8 cellular contexts compared by ENCODE assay signal in the genomic region with DNA sequence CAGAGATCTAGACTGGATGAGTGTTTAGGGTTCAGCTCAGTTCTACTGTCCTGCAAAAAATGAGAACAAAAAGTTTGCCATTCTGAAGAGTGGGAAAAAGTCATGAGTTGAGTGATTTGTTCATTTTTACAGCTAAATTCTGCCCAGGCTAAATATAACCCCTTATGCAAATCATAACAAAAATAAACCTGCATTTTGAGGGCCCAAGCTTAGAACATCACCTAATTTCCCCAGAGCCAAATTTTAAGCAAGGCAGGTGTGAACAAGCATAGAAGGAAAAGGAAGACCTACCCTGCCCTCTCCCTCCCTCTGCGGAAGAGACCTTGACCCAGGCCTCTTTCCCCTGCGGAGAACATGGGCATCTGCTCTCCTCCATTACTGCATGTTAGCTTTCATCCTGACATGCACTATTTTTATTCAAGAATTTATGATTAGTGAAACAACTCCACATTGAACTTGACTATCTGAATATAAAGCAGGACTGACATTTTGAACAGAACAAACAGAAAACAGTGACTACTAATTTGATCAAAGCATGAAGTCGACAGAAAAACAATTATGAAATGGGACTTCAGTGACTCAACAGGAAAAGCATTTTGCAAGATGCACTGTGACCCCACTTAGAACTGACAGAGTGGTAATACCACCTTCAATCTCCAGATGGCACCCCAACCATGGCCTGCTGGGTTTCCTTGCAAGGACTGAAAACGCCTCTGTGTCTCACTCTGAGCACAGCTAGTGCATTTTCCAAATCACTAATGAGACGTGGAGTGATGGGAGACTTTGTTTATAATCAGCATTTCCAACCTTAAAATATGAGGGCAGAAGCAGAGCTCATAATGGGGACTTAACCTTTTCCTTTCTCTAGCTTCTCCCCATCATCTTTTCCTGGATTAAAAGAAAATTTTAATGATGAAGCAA. TPM values are rescaled to one million over a fixed set of nuclear protein-coding genes. Genes with fewer than 3 reads are reported as not detected.
DNase-seq lines count a peak whose midpoint lies in the region; ATAC-seq and TF ChIP-seq lines count a peak whose summit lies in the region.

No MANE protein-coding gene starts in this region.

- H3K27ac ChIP-seq in RWPE2 (ENCODE audit: poor library complexity, severe bottlenecking) (peak overlapping the region; percentile 67), substantia nigra (ENCODE audit: low read depth, low read length, poor library complexity, severe bottlenecking) (peak overlapping the region; percentile 60)

- H3K27me3 ChIP-seq in RWPE2 (ENCODE audit: insufficient read depth, poor library complexity, severe bottlenecking), result no peaks in the 10 kb centered on the region

- H3K4me3 ChIP-seq in RWPE2 (ENCODE audit: severe bottlenecking), result no peak overlapping the region
- peak overlapping the region; percentile 17 for H3K4me3 ChIP-seq in fibroblast of villous mesenchyme (ENCODE audit: low read depth, low read length)

- H3K36me3 ChIP-seq in RWPE2 (ENCODE audit: low read depth), result peaks cover 41% of the 10 kb centered on the region

- TF ChIP-seq CTCF in RWPE2 (IDR thresholded peaks at IDR 0.05; ENCODE audit: poor library complexity, severe bottlenecking), result peak; percentile 98
- TF ChIP-seq CTCF in fibroblast of villous mesenchyme (IDR thresholded peaks at IDR 0.05; ENCODE audit: insufficient read depth, low read depth, low read length), result peak; percentile 96

- DNase-seq in EL, result peak; percentile 96
- peak; percentile 95 for DNase-seq in LHCN-M2 (ENCODE audit: low read depth)
- no peak for DNase-seq in RWPE2 (ENCODE audit: low spot score)
- peak; percentile 77 for DNase-seq in activated effector memory CD4-positive, alpha-beta T cell treated with Interleukin-2 at 50 U/mL for 16 hours
- DNase-seq in fibroblast of villous mesenchyme (ENCODE audit: low read depth), result peak; percentile 98
- peak; percentile 85 for DNase-seq in non-pigmented ciliary epithelial cell (ENCODE audit: low read depth)
- DNase-seq in substantia nigra (lab: John Stamatoyannopoulos, UW), result peak in 45 of 49 donors; percentile 18 to 85 (median 69)

- no peaks in the 10 kb centered on the region for H3K9me3 ChIP-seq in RWPE2 (ENCODE audit: severe bottlenecking)

- peak; percentile 70 for ATAC-seq in GM21825 (IDR thresholded peaks at IDR 0.05; ENCODE audit: unreplicated experiment)
- peak; percentile 88 for ATAC-seq in RWPE2 (ENCODE audit: low read depth)

- peaks cover 19% of the 10 kb centered on the region for H3K4me1 ChIP-seq in RWPE2 (ENCODE audit: insufficient read depth, poor library complexity, severe bottlenecking)

RNA-seq across cellular contexts. Expression of gene SELPLG, which starts 30.9 kb away (rescaled TPM):
- 1.5 and 2.1 TPM in 2 replicates for total RNA-seq in LHCN-M2 (2014; rRNA removed)
- 8.2 TPM for polyA plus RNA-seq in LHCN-M2 (2012)
- 1.3 and 2.2 TPM in 2 replicates for total RNA-seq in fibroblast of villous mesenchyme
